ENCODE assay signal across 22 cellular contexts in genomic region chrX:101394372-101394771, GRCh38. TPM values are rescaled to one million over a fixed set of nuclear protein-coding genes. Genes with fewer than 3 reads are reported as not detected.
DNase-seq lines count a peak whose midpoint lies in the region; ATAC-seq and TF ChIP-seq lines count a peak whose summit lies in the region.
"Had no signal": no experiment of that assay in that cellular context is flagged by ENCODE, and none has a peak within 500 bp of the region (broad histone marks: within the 10 kb centered on the region; RNA-seq: fewer than 3 reads in every experiment).

No MANE protein-coding gene starts in this region.

- H3K27ac ChIP-seq in Karpas-422 (ENCODE audit: low read length) = no peak overlapping the region; the same call in 1 of the 2 replicates
- peak overlapping the region; percentile 24 for H3K27ac ChIP-seq in smooth muscle cell (ENCODE audit: low read depth)
- H3K27ac ChIP-seq: stomach had no signal

- H3K4me2 ChIP-seq in Karpas-422 (ENCODE audit: low read depth, low read length, poor library complexity, severe bottlenecking) = no peak overlapping the region
- no peak overlapping the region for H3K4me2 ChIP-seq in smooth muscle cell

- H3K4me1 Mint-ChIP-seq in activated naive CD4-positive, alpha-beta T cell treated with anti-CD3 and anti-CD28 coated beads for 36 hours (ENCODE audit: low read depth) = peaks cover 18% of the 10 kb centered on the region
- peaks cover 30% of the 10 kb centered on the region for H3K4me1 Mint-ChIP-seq in activated naive CD4-positive, alpha-beta T cell treated with anti-CD3 and anti-CD28 coated beads, Interleukin-2, amount 10 ng/mL, durations not matched to agents 7 days and 5 days
- H3K4me1 Mint-ChIP-seq in activated CD8-positive, alpha-beta T cell treated with anti-CD3 and anti-CD28 coated beads, Interleukin-2, amount 10 ng/mL, durations not matched to agents 7 days and 5 days (ENCODE audit: low read depth) = peaks cover 20% of the 10 kb centered on the region

- H3F3A ChIP-seq in smooth muscle cell (ENCODE audit: low read depth) = no peaks in the 10 kb centered on the region

- no peaks in the 10 kb centered on the region for H3K9me2 ChIP-seq in Karpas-422 (replicated peaks; ENCODE audit: insufficient read depth, low read length)

- H3K9me3 Mint-ChIP-seq in activated naive CD4-positive, alpha-beta T cell treated with anti-CD3 and anti-CD28 coated beads for 36 hours = no peaks in the 10 kb centered on the region
- H3K9me3 Mint-ChIP-seq in activated naive CD4-positive, alpha-beta T cell treated with anti-CD3 and anti-CD28 coated beads, Interleukin-2, amount 10 ng/mL, durations not matched to agents 7 days and 5 days = no peaks in the 10 kb centered on the region
- H3K9me3 Mint-ChIP-seq in activated CD8-positive, alpha-beta T cell treated with anti-CD3 and anti-CD28 coated beads, Interleukin-2, amount 10 ng/mL, durations not matched to agents 7 days and 5 days (ENCODE audit: insufficient read depth) = no peaks in the 10 kb centered on the region
- H3K9me3 Mint-ChIP-seq: type B pancreatic cell had no signal

- peaks cover 39% of the 10 kb centered on the region for H3K36me3 Mint-ChIP-seq in activated naive CD4-positive, alpha-beta T cell treated with anti-CD3 and anti-CD28 coated beads for 36 hours (ENCODE audit: low read depth)
- peaks cover 35% of the 10 kb centered on the region for H3K36me3 Mint-ChIP-seq in activated naive CD4-positive, alpha-beta T cell treated with anti-CD3 and anti-CD28 coated beads, Interleukin-2, amount 10 ng/mL, durations not matched to agents 7 days and 5 days
- peaks cover 38% of the 10 kb centered on the region for H3K36me3 Mint-ChIP-seq in activated CD8-positive, alpha-beta T cell treated with anti-CD3 and anti-CD28 coated beads, Interleukin-2, amount 10 ng/mL, durations not matched to agents 7 days and 5 days (ENCODE audit: low read depth)

- H3K27me3 ChIP-seq in Karpas-422 (ENCODE audit: low read length) (no peaks in the 10 kb centered on the region), smooth muscle cell (ENCODE audit: low read depth) (no peaks in the 10 kb centered on the region)

- no peaks in the 10 kb centered on the region for H3K27me3 Mint-ChIP-seq in activated naive CD4-positive, alpha-beta T cell treated with anti-CD3 and anti-CD28 coated beads for 36 hours (ENCODE audit: low read depth)
- no peaks in the 10 kb centered on the region for H3K27me3 Mint-ChIP-seq in activated naive CD4-positive, alpha-beta T cell treated with anti-CD3 and anti-CD28 coated beads, Interleukin-2, amount 10 ng/mL, durations not matched to agents 7 days and 5 days
- H3K27me3 Mint-ChIP-seq in activated CD8-positive, alpha-beta T cell treated with anti-CD3 and anti-CD28 coated beads, Interleukin-2, amount 10 ng/mL, durations not matched to agents 7 days and 5 days (ENCODE audit: low read depth) = no peaks in the 10 kb centered on the region
- H3K27me3 Mint-ChIP-seq: type B pancreatic cell had no signal

- DNase-seq in activated naive CD4-positive, alpha-beta T cell treated with anti-CD3 and anti-CD28 coated beads for 36 hours = no peak
- DNase-seq in activated naive CD4-positive, alpha-beta T cell treated with anti-CD3 and anti-CD28 coated beads, Interleukin-2, amount 10 ng/mL, durations not matched to agents 7 days and 5 days = no peak
- peak; percentile 47 for DNase-seq in Karpas-422
- no peak for DNase-seq in activated CD8-positive, alpha-beta T cell treated with anti-CD3 and anti-CD28 coated beads, Interleukin-2, amount 10 ng/mL, durations not matched to agents 7 days and 5 days
- no peak for DNase-seq in smooth muscle cell (lab: John Stamatoyannopoulos, UW; ENCODE audit: unreplicated experiment)
- DNase-seq in NAMALWA (ENCODE audit: low spot score) = no peak
- no peak for DNase-seq in DMS79 treated with DMSO at 0.1 percent for 48 hours (lab: John Stamatoyannopoulos, UW)
- no peak for DNase-seq in activated gamma-delta T cell (lab: John Stamatoyannopoulos, UW)
- DNase-seq: activated CD4-positive, alpha-beta T cell treated with anti-CD3 and anti-CD28 coated beads, Interleukin-2, amount 50 U/mL, for 1 hour; anterior cingulate cortex; caudate nucleus; erythroblast; foreskin melanocyte; HCEC 1CT; hippocampal formation; NCI-H1417 treated with DMSO at 0.1 percent for 48 hours; NCI-H2227 treated with DMSO at 0.1 percent for 48 hours; occipital lobe; right cardiac atrium; stomach; SW 1271 had no signal

- H3K36me3 ChIP-seq in Karpas-422 (ENCODE audit: insufficient read depth, low read length) (peaks cover 13% of the 10 kb centered on the region), smooth muscle cell (ENCODE audit: low read depth) (no peaks in the 10 kb centered on the region)

- POLR2A ChIA-PET in activated CD8-positive, alpha-beta T cell treated with anti-CD3 and anti-CD28 coated beads, Interleukin-2, amount 10 ng/mL, durations not matched to agents 7 days and 5 days (lab: Charles Lee) = no interaction called here

- H3K4me1 ChIP-seq in Karpas-422 (ENCODE audit: low read length) = peaks cover 25% of the 10 kb centered on the region
- H3K4me1 ChIP-seq in smooth muscle cell (ENCODE audit: low read depth) = no peaks in the 10 kb centered on the region

- H3K9ac ChIP-seq in Karpas-422 (ENCODE audit: low read length) = no peak overlapping the region
- no peak overlapping the region for H3K9ac ChIP-seq in smooth muscle cell (ENCODE audit: low read depth)

- H4K20me1 ChIP-seq in Karpas-422 (ENCODE audit: insufficient read depth, low read depth, low read length) (no peaks in the 10 kb centered on the region), smooth muscle cell (ENCODE audit: low read depth) (peaks cover 14% of the 10 kb centered on the region)

- peaks cover 20% of the 10 kb centered on the region for H3K79me2 ChIP-seq in Karpas-422 (ENCODE audit: low read length)
- peaks cover 7% of the 10 kb centered on the region for H3K79me2 ChIP-seq in smooth muscle cell (ENCODE audit: low read depth)

- H3K4me3 ChIP-seq in Karpas-422 (ENCODE audit: low read length) = no peak overlapping the region
- no peak overlapping the region for H3K4me3 ChIP-seq in smooth muscle cell
- H3K4me3 ChIP-seq: stomach had no signal

- peak overlapping the region; percentile 93 for H3K4me3 Mint-ChIP-seq in activated naive CD4-positive, alpha-beta T cell treated with anti-CD3 and anti-CD28 coated beads for 36 hours
- H3K4me3 Mint-ChIP-seq in activated naive CD4-positive, alpha-beta T cell treated with anti-CD3 and anti-CD28 coated beads, Interleukin-2, amount 10 ng/mL, durations not matched to agents 7 days and 5 days = no peak overlapping the region
- no peak overlapping the region for H3K4me3 Mint-ChIP-seq in activated CD8-positive, alpha-beta T cell treated with anti-CD3 and anti-CD28 coated beads, Interleukin-2, amount 10 ng/mL, durations not matched to agents 7 days and 5 days

- CTCF ChIA-PET in activated naive CD4-positive, alpha-beta T cell treated with anti-CD3 and anti-CD28 coated beads for 36 hours (lab: Charles Lee) = no interaction called here
- CTCF ChIA-PET in activated naive CD4-positive, alpha-beta T cell treated with anti-CD3 and anti-CD28 coated beads, Interleukin-2, amount 10 ng/mL, durations not matched to agents 7 days and 5 days (lab: Charles Lee) = interaction anchor here (0.7 kb wide), 1 partner anchor 11 kb away, joined by 4 read pairs; no protein-coding TSS in a partner anchor
- CTCF ChIA-PET in activated CD8-positive, alpha-beta T cell treated with anti-CD3 and anti-CD28 coated beads, Interleukin-2, amount 10 ng/mL, durations not matched to agents 7 days and 5 days (lab: Charles Lee) = no interaction called here

- H2AFZ ChIP-seq in Karpas-422 (ENCODE audit: low read length) = no peak overlapping the region
- no peak overlapping the region for H2AFZ ChIP-seq in smooth muscle cell (ENCODE audit: low read depth)

- H3K27ac Mint-ChIP-seq in activated naive CD4-positive, alpha-beta T cell treated with anti-CD3 and anti-CD28 coated beads for 36 hours = peak overlapping the region; percentile 76
- H3K27ac Mint-ChIP-seq in activated naive CD4-positive, alpha-beta T cell treated with anti-CD3 and anti-CD28 coated beads, Interleukin-2, amount 10 ng/mL, durations not matched to agents 7 days and 5 days = no peak overlapping the region
- H3K27ac Mint-ChIP-seq in activated CD8-positive, alpha-beta T cell treated with anti-CD3 and anti-CD28 coated beads, Interleukin-2, amount 10 ng/mL, durations not matched to agents 7 days and 5 days = peak overlapping the region; percentile 30
- H3K27ac Mint-ChIP-seq: type B pancreatic cell had no signal

- H3K9me3 ChIP-seq in Karpas-422 (ENCODE audit: low read length) (no peaks in the 10 kb centered on the region), smooth muscle cell (replicated peaks; ENCODE audit: low read depth) (no peaks in the 10 kb centered on the region)
- H3K9me3 ChIP-seq: stomach had no signal

- intact Hi-C loops in activated naive CD4-positive, alpha-beta T cell treated with anti-CD3 and anti-CD28 coated beads for 36 hours (cut with micrococcal nuclease) = loop anchor here (5.0 kb wide), 3 partner anchors 297 to 562 kb away; partner anchors contain the start of genes CENPI and TRMT2B

- no peak for ATAC-seq in activated CD8-positive, alpha-beta T cell treated with anti-CD3 and anti-CD28 coated beads, Interleukin-2, amount 10 ng/mL, durations not matched to agents 7 days and 5 days
- ATAC-seq: right cardiac atrium had no signal

- TF ChIP-seq CTCF in smooth muscle cell (IDR thresholded peaks at IDR 0.05; ENCODE audit: borderline replicate concordance, insufficient read depth, poor library complexity, severe bottlenecking) = no peak

RNA-seq across cellular contexts. Expression of gene RPL36A, which starts 3.6 kb away (rescaled TPM):
- 100 to 1,000 TPM; 446 to 500 TPM for total RNA-seq in activated naive CD4-positive, alpha-beta T cell treated with anti-CD3 and anti-CD28 coated beads for 36 hours
- 1,280 and 3,178 TPM in 2 replicates for total RNA-seq in Karpas-422 (2014; rRNA removed; shearing (Covaris generic); ENCODE audit: low replicate concordance)
- total RNA-seq in activated CD8-positive, alpha-beta T cell treated with anti-CD3 and anti-CD28 coated beads, Interleukin-2, amount 10 ng/mL, durations not matched to agents 7 days and 5 days = 100 to 1,000 TPM; 220 to 270 TPM
- total RNA-seq in smooth muscle cell = 2,676 and 3,414 TPM in 2 replicates
- 301 and 319 TPM in 2 replicates for polyA plus RNA-seq in smooth muscle cell

RNA-seq across cellular contexts. Expression of gene BTK, which starts 8.4 kb away (rescaled TPM):
- under 1 TPM; 0.38 to 0.47 TPM for total RNA-seq in activated naive CD4-positive, alpha-beta T cell treated with anti-CD3 and anti-CD28 coated beads for 36 hours
- total RNA-seq in Karpas-422 (2014; rRNA removed; shearing (Covaris generic); ENCODE audit: low replicate concordance) = 81.6 and 94.2 TPM in 2 replicates
- total RNA-seq in activated CD8-positive, alpha-beta T cell treated with anti-CD3 and anti-CD28 coated beads, Interleukin-2, amount 10 ng/mL, durations not matched to agents 7 days and 5 days = under 1 TPM in 1 of 2 experiments, not detected in 1; 0.23 TPM
- total RNA-seq in smooth muscle cell = not detected in 2 replicates
- polyA plus RNA-seq in smooth muscle cell = 0.72 TPM in 1 of 2 replicates, not detected in the other

RNA-seq across cellular contexts. Expression of gene GLA, which starts 13.4 kb away (rescaled TPM):
- total RNA-seq in activated naive CD4-positive, alpha-beta T cell treated with anti-CD3 and anti-CD28 coated beads for 36 hours = 10 to 100 TPM; 40.7 to 45.8 TPM
- total RNA-seq in Karpas-422 (2014; rRNA removed; shearing (Covaris generic); ENCODE audit: low replicate concordance) = 25.8 and 30.1 TPM in 2 replicates
- 10 to 100 TPM; 34.7 to 38.4 TPM for total RNA-seq in activated CD8-positive, alpha-beta T cell treated with anti-CD3 and anti-CD28 coated beads, Interleukin-2, amount 10 ng/mL, durations not matched to agents 7 days and 5 days
- 41.2 and 54.0 TPM in 2 replicates for total RNA-seq in smooth muscle cell
- polyA plus RNA-seq in smooth muscle cell = 43.2 and 46.9 TPM in 2 replicates

RNA-seq across cellular contexts. Expression of gene HNRNPH2, which starts 13.7 kb away (rescaled TPM):
- 10 to 100 TPM; 31.5 to 31.9 TPM for total RNA-seq in activated naive CD4-positive, alpha-beta T cell treated with anti-CD3 and anti-CD28 coated beads for 36 hours
- total RNA-seq in Karpas-422 (2014; rRNA removed; shearing (Covaris generic); ENCODE audit: low replicate concordance) = 34.8 and 55.4 TPM in 2 replicates
- total RNA-seq in activated CD8-positive, alpha-beta T cell treated with anti-CD3 and anti-CD28 coated beads, Interleukin-2, amount 10 ng/mL, durations not matched to agents 7 days and 5 days = 10 to 100 TPM; 41.6 to 44.1 TPM
- total RNA-seq in smooth muscle cell = 56.4 and 64.4 TPM in 2 replicates
- polyA plus RNA-seq in smooth muscle cell = 79.9 and 88.3 TPM in 2 replicates

RNA-seq across cellular contexts. Expression of gene TIMM8A, which starts 45.8 kb away (rescaled TPM):
- total RNA-seq in activated naive CD4-positive, alpha-beta T cell treated with anti-CD3 and anti-CD28 coated beads for 36 hours = 10 to 100 TPM; 14.9 to 15.9 TPM
- total RNA-seq in Karpas-422 (2014; rRNA removed; shearing (Covaris generic); ENCODE audit: low replicate concordance) = 3.5 and 10.3 TPM in 2 replicates
- 10 to 100 TPM; 15.9 to 17.1 TPM for total RNA-seq in activated CD8-positive, alpha-beta T cell treated with anti-CD3 and anti-CD28 coated beads, Interleukin-2, amount 10 ng/mL, durations not matched to agents 7 days and 5 days
- total RNA-seq in smooth muscle cell = 4.0 and 9.0 TPM in 2 replicates
- 7.6 and 9.5 TPM in 2 replicates for polyA plus RNA-seq in smooth muscle cell

Comparison
In these comparisons a context has a peak if more than half of its experiments do, and no peak if none do; other contexts are left out.
1. RNA of gene BTK, which starts 8.4 kb away (total RNA-seq): 81.6 to 94.2 TPM in Karpas-422; 0.38 to 0.47 TPM in activated naive CD4-positive, alpha-beta T cell treated with anti-CD3 and anti-CD28 coated beads for 36 hours, 0.23 TPM in activated CD8-positive, alpha-beta T cell treated with anti-CD3 and anti-CD28 coated beads, Interleukin-2, amount 10 ng/mL, durations not matched to agents 7 days and 5 days and not detected in smooth muscle cell; every median in the first group is over 10 times any median in the second.